Comparison of ENCODE assay signal across 15 cellular contexts in genomic region chr21:25907573-25908275, GRCh38.
A peak's percentile ranks its signal among the peaks of the same experiment; 100 is the strongest.
DNase-seq lines count a peak whose midpoint lies in the region; ATAC-seq and TF ChIP-seq lines count a peak whose summit lies in the region.
"Had no signal": no experiment of that assay in that cellular context is flagged by ENCODE, and none has a peak within 500 bp of the region (broad histone marks: within the 10 kb centered on the region; RNA-seq: fewer than 3 reads in every experiment).

No MANE protein-coding gene starts in this region.

- H3K4me1 Mint-ChIP-seq in mesothelial cell of epicardium, result peaks cover 54% of the 10 kb centered on the region

- ATAC-seq in SK-N-SH treated with all-trans-retinoic acid at 6 μM for 48 hours (peak; percentile 57), HG03442 (IDR thresholded peaks at IDR 0.05; ENCODE audit: unreplicated experiment) (no peak)
- ATAC-seq: naive thymus-derived CD8-positive, alpha-beta T cell had no signal

- DNase-seq in G401 (ENCODE audit: low spot score), result peak; percentile 78
- peak; percentile 54 for DNase-seq in fibroblast of the aortic adventitia (ENCODE audit: low read depth)
- no peak for DNase-seq in mesothelial cell of epicardium (ENCODE audit: low spot score in 2 of 2, unreplicated experiment in 2 of 2)
- no peak for DNase-seq in GM19240 (ENCODE audit: insufficient read length, low spot score)
- no peak for DNase-seq in DMS153 treated with DMSO at 0.1 percent for 48 hours (lab: John Stamatoyannopoulos, UW; ENCODE audit: unreplicated experiment)
- no peak for DNase-seq in SW480 (ENCODE audit: low spot score)
- DNase-seq: activated CD8-positive, alpha-beta memory T cell treated with anti-CD3 and anti-CD28 coated beads, Interleukin-2, amount 50 U/mL, for 4 hours; naive thymus-derived CD8-positive, alpha-beta T cell; NCI-H187; RPMI8226 had no signal

- no peak overlapping the region for H3K4me3 Mint-ChIP-seq in mesothelial cell of epicardium
- H3K4me3 Mint-ChIP-seq: naive thymus-derived CD8-positive, alpha-beta T cell; T-helper 1 cell treated with Interleukin-12 subunit alpha and Interleukin-12 subunit beta and Interleukin-4 antibody, amounts not matched to agents 30 μg/mL and 1 μg/mL, for 36 hours had no signal

- no peaks in the 10 kb centered on the region for H3K9me3 Mint-ChIP-seq in mesothelial cell of epicardium
- H3K9me3 Mint-ChIP-seq: naive thymus-derived CD8-positive, alpha-beta T cell; T-helper 1 cell treated with Interleukin-12 subunit alpha and Interleukin-12 subunit beta and Interleukin-4 antibody, amounts not matched to agents 30 μg/mL and 1 μg/mL, for 36 hours had no signal

- H3K27me3 Mint-ChIP-seq in mesothelial cell of epicardium (ENCODE audit: low read depth), result no peaks in the 10 kb centered on the region
- H3K27me3 Mint-ChIP-seq: naive thymus-derived CD8-positive, alpha-beta T cell had no signal

- peak overlapping the region; percentile 52 for H3K27ac Mint-ChIP-seq in mesothelial cell of epicardium
- H3K27ac Mint-ChIP-seq: naive thymus-derived CD8-positive, alpha-beta T cell; T-helper 1 cell treated with Interleukin-12 subunit alpha and Interleukin-12 subunit beta and Interleukin-4 antibody, amounts not matched to agents 30 μg/mL and 1 μg/mL, for 36 hours had no signal

- peaks cover 14% of the 10 kb centered on the region for H3K36me3 Mint-ChIP-seq in mesothelial cell of epicardium

- in situ Hi-C loops in G401 (cut with HindIII; ENCODE audit: low sequenced_read_pairs), result no loop called here

- H3K4me3 ChIP-seq in fibroblast of the aortic adventitia (ENCODE audit: low read depth, low read length), result no peak overlapping the region
- H3K4me3 ChIP-seq: prostate gland, tibial nerve had no signal

- no peak for TF ChIP-seq CTCF in fibroblast of the aortic adventitia (IDR thresholded peaks at IDR 0.05; ENCODE audit: insufficient read depth, low read length)
- no peak for TF ChIP-seq CTCF in mesothelial cell of epicardium (IDR thresholded peaks at IDR 0.05; ENCODE audit: unreplicated experiment)

TF ChIP-seq in SK-N-SH treated with all-trans-retinoic acid at 6 μM for 48 hours, 23 proteins besides CTCF, POLR2A, EP300 and RAD21:
- TF ChIP-seq SNAI2 (CRISPR knock-in tag; IDR thresholded peaks at IDR 0.05), result no peak
- no peak for TF ChIP-seq ARNTL (CRISPR knock-in tag; IDR thresholded peaks at IDR 0.05; ENCODE audit: borderline replicate concordance, low read depth)
- TF ChIP-seq TCF4 (CRISPR knock-in tag; IDR thresholded peaks at IDR 0.05; ENCODE audit: borderline replicate concordance), result no peak
- no peak for TF ChIP-seq ZFP30 (CRISPR knock-in tag; IDR thresholded peaks at IDR 0.05)
- TF ChIP-seq ISL1 (CRISPR knock-in tag; IDR thresholded peaks at IDR 0.05), result no peak
- no peak for TF ChIP-seq ZNF70 (CRISPR knock-in tag; IDR thresholded peaks at IDR 0.05)
- no peak for TF ChIP-seq CREB5 (CRISPR knock-in tag; IDR thresholded peaks at IDR 0.05; ENCODE audit: low read depth)
- TF ChIP-seq PPARA (CRISPR knock-in tag; IDR thresholded peaks at IDR 0.05; ENCODE audit: borderline replicate concordance), result no peak
- no peak for TF ChIP-seq ZNF8 (CRISPR knock-in tag; IDR thresholded peaks at IDR 0.05)
- TF ChIP-seq BACH2 (CRISPR knock-in tag; IDR thresholded peaks at IDR 0.05; ENCODE audit: borderline replicate concordance), result no peak
- TF ChIP-seq, protein P1, sequence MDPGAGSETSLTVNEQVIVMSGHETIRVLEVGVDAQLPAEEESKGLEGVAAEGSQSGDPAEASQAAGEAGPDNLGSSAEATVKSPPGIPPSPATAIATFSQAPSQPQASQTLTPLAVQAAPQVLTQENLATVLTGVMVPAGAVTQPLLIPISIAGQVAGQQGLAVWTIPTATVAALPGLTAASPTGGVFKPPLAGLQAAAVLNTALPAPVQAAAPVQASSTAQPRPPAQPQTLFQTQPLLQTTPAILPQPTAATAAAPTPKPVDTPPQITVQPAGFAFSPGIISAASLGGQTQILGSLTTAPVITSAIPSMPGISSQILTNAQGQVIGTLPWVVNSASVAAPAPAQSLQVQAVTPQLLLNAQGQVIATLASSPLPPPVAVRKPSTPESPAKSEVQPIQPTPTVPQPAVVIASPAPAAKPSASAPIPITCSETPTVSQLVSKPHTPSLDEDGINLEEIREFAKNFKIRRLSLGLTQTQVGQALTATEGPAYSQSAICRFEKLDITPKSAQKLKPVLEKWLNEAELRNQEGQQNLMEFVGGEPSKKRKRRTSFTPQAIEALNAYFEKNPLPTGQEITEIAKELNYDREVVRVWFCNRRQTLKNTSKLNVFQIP (CRISPR knock-in tag; IDR thresholded peaks at IDR 0.05; ENCODE audit: borderline replicate concordance, low read depth), result no peak
- TF ChIP-seq TOX (CRISPR knock-in tag; IDR thresholded peaks at IDR 0.05; ENCODE audit: borderline replicate concordance), result no peak
- TF ChIP-seq ESRRG (CRISPR knock-in tag; IDR thresholded peaks at IDR 0.05), result no peak
- TF ChIP-seq ZNF565 (CRISPR knock-in tag; conservative IDR thresholded peaks at IDR 0.05; ENCODE audit: low read depth), result no peak
- TF ChIP-seq GLIS3 (CRISPR knock-in tag; IDR thresholded peaks at IDR 0.05), result no peak

Comparison
In these comparisons a context has a peak if more than half of its experiments do, and no peak if none do; other contexts are left out.
1. DNase-seq: peak in G401 (single experiment) and fibroblast of the aortic adventitia (single experiment); none in mesothelial cell of epicardium (0 of 2), GM19240 (single experiment), DMS153 treated with DMSO at 0.1 percent for 48 hours (single experiment) and SW480 (single experiment).